Comparison of ENCODE assay signal across 1 cellular context in genomic region chr3:149385617-149386298, GRCh38.
TF ChIP-seq lines count a peak whose summit lies in the region.

No MANE protein-coding gene starts in this region.

TF ChIP-seq in HepG2, 621 proteins besides CTCF, POLR2A, EP300 and RAD21 (continued from another document and continues in another):
- TF ChIP-seq BRF2 (CRISPR knock-in tag; IDR thresholded peaks at IDR 0.05) (no peak), BORCS8-MEF2B (CRISPR knock-in tag; IDR thresholded peaks at IDR 0.05) (no peak), ZNF282 (IDR thresholded peaks at IDR 0.05; ENCODE audit: partially characterized antibody) (no peak), GZF1 (CRISPR knock-in tag; IDR thresholded peaks at IDR 0.05) (no peak), CREB3 (CRISPR knock-in tag; IDR thresholded peaks at IDR 0.05) (no peak), ZNF766 (CRISPR knock-in tag; IDR thresholded peaks at IDR 0.05; ENCODE audit: borderline replicate concordance) (peak; percentile 70; the same call in 1 of the 2 replicates), ZNF207 (IDR thresholded peaks at IDR 0.05; ENCODE audit: borderline replicate concordance) (no peak), HMGA1 (CRISPR knock-in tag; conservative IDR thresholded peaks at IDR 0.05) (no peak), ZNF329 (CRISPR knock-in tag; IDR thresholded peaks at IDR 0.05; ENCODE audit: low read depth) (no peak), ATF7 (IDR thresholded peaks at IDR 0.05) (no peak), ATF7 (CRISPR knock-in tag; IDR thresholded peaks at IDR 0.05) (no peak), MXD3 (CRISPR knock-in tag; IDR thresholded peaks at IDR 0.05) (no peak), EZH2 (conservative IDR thresholded peaks at IDR 0.05; ENCODE audit: low read depth, low read length) (no peak), NKX3-1 (CRISPR knock-in tag; IDR thresholded peaks at IDR 0.05) (peak; percentile 63; the same call in 1 of the 2 replicates), CCDC6 (CRISPR knock-in tag; IDR thresholded peaks at IDR 0.05) (peak; percentile 47; the same call in 1 of the 2 replicates), RXRA (CRISPR knock-in tag; IDR thresholded peaks at IDR 0.05) (no peak; the same call in 1 of the 2 replicates), ZNF646 (CRISPR knock-in tag; IDR thresholded peaks at IDR 0.05) (no peak), ZBTB26 (CRISPR knock-in tag; IDR thresholded peaks at IDR 0.05; ENCODE audit: borderline replicate concordance) (no peak), ZNF569 (CRISPR knock-in tag; IDR thresholded peaks at IDR 0.05; ENCODE audit: borderline replicate concordance) (no peak), ZNF296 (CRISPR knock-in tag; conservative IDR thresholded peaks at IDR 0.05) (no peak), ZNF34 (CRISPR knock-in tag; IDR thresholded peaks at IDR 0.05; ENCODE audit: borderline replicate concordance) (no peak), NFYB (CRISPR knock-in tag; IDR thresholded peaks at IDR 0.05) (peak; percentile 87), ZNF567 (CRISPR knock-in tag; IDR thresholded peaks at IDR 0.05; ENCODE audit: borderline replicate concordance) (0 out of 2 replicates have a peak, but pooled peaks have one; percentile 81), ZEB1 (IDR thresholded peaks at IDR 0.05; ENCODE audit: insufficient replicate concordance, low read depth) (peak; percentile 38), PRPF4 (IDR thresholded peaks at IDR 0.05; ENCODE audit: low read depth, low read length, poor library complexity, severe bottlenecking) (no peak), SKI (IDR thresholded peaks at IDR 0.05; ENCODE audit: partially characterized antibody) (no peak), ZNF263 (CRISPR knock-in tag; IDR thresholded peaks at IDR 0.05) (no peak), ZNF121 (CRISPR knock-in tag; IDR thresholded peaks at IDR 0.05) (no peak), ZNF589 (CRISPR knock-in tag; conservative IDR thresholded peaks at IDR 0.05) (0 out of 2 replicates have a peak, but pooled peaks have one; percentile 3), HNRNPH1 (optimal IDR thresholded peaks at IDR 0.05; ENCODE audit: low read depth, low read length) (no peak), SOX13 (IDR thresholded peaks at IDR 0.05) (no peak), SOX13 (CRISPR knock-in tag; conservative IDR thresholded peaks at IDR 0.05 in 1 of 2, IDR thresholded peaks at IDR 0.05 in 1 of 2) (peak in 1 of 2 experiments; percentile 27; a peak in 2 of 4 replicates), SP140L (CRISPR knock-in tag; IDR thresholded peaks at IDR 0.05; ENCODE audit: borderline replicate concordance) (no peak), ZMYM3 (CRISPR knock-in tag; IDR thresholded peaks at IDR 0.05) (no peak), RORA (CRISPR knock-in tag; IDR thresholded peaks at IDR 0.05) (no peak), ZNF251 (CRISPR knock-in tag; IDR thresholded peaks at IDR 0.05) (no peak), MTA3 (CRISPR knock-in tag; IDR thresholded peaks at IDR 0.05) (no peak)
- TF ChIP-seq, protein P1, sequence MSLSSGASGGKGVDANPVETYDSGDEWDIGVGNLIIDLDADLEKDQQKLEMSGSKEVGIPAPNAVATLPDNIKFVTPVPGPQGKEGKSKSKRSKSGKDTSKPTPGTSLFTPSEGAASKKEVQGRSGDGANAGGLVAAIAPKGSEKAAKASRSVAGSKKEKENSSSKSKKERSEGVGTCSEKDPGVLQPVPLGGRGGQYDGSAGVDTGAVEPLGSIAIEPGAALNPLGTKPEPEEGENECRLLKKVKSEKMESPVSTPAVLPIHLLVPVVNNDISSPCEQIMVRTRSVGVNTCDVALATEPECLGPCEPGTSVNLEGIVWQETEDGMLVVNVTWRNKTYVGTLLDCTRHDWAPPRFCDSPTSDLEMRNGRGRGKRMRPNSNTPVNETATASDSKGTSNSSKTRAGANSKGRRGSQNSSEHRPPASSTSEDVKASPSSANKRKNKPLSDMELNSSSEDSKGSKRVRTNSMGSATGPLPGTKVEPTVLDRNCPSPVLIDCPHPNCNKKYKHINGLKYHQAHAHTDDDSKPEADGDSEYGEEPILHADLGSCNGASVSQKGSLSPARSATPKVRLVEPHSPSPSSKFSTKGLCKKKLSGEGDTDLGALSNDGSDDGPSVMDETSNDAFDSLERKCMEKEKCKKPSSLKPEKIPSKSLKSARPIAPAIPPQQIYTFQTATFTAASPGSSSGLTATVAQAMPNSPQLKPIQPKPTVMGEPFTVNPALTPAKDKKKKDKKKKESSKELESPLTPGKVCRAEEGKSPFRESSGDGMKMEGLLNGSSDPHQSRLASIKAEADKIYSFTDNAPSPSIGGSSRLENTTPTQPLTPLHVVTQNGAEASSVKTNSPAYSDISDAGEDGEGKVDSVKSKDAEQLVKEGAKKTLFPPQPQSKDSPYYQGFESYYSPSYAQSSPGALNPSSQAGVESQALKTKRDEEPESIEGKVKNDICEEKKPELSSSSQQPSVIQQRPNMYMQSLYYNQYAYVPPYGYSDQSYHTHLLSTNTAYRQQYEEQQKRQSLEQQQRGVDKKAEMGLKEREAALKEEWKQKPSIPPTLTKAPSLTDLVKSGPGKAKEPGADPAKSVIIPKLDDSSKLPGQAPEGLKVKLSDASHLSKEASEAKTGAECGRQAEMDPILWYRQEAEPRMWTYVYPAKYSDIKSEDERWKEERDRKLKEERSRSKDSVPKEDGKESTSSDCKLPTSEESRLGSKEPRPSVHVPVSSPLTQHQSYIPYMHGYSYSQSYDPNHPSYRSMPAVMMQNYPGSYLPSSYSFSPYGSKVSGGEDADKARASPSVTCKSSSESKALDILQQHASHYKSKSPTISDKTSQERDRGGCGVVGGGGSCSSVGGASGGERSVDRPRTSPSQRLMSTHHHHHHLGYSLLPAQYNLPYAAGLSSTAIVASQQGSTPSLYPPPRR (CRISPR knock-in tag; IDR thresholded peaks at IDR 0.05; ENCODE audit: borderline replicate concordance), result no peak
- TF ChIP-seq, protein P2, sequence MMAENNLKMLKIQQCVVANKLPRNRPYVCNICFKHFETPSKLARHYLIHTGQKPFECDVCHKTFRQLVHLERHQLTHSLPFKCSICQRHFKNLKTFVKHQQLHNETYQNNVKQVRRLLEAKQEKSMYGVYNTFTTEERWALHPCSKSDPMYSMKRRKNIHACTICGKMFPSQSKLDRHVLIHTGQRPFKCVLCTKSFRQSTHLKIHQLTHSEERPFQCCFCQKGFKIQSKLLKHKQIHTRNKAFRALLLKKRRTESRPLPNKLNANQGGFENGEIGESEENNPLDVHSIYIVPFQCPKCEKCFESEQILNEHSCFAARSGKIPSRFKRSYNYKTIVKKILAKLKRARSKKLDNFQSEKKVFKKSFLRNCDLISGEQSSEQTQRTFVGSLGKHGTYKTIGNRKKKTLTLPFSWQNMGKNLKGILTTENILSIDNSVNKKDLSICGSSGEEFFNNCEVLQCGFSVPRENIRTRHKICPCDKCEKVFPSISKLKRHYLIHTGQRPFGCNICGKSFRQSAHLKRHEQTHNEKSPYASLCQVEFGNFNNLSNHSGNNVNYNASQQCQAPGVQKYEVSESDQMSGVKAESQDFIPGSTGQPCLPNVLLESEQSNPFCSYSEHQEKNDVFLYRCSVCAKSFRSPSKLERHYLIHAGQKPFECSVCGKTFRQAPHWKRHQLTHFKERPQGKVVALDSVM (CRISPR knock-in tag; IDR thresholded peaks at IDR 0.05), result no peak
- TF ChIP-seq, protein P3, sequence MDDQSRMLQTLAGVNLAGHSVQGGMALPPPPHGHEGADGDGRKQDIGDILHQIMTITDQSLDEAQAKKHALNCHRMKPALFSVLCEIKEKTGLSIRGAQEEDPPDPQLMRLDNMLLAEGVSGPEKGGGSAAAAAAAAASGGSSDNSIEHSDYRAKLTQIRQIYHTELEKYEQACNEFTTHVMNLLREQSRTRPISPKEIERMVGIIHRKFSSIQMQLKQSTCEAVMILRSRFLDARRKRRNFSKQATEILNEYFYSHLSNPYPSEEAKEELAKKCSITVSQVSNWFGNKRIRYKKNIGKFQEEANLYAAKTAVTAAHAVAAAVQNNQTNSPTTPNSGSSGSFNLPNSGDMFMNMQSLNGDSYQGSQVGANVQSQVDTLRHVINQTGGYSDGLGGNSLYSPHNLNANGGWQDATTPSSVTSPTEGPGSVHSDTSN (CRISPR knock-in tag; IDR thresholded peaks at IDR 0.05; ENCODE audit: borderline replicate concordance), result no peak
- TF ChIP-seq, protein P4, sequence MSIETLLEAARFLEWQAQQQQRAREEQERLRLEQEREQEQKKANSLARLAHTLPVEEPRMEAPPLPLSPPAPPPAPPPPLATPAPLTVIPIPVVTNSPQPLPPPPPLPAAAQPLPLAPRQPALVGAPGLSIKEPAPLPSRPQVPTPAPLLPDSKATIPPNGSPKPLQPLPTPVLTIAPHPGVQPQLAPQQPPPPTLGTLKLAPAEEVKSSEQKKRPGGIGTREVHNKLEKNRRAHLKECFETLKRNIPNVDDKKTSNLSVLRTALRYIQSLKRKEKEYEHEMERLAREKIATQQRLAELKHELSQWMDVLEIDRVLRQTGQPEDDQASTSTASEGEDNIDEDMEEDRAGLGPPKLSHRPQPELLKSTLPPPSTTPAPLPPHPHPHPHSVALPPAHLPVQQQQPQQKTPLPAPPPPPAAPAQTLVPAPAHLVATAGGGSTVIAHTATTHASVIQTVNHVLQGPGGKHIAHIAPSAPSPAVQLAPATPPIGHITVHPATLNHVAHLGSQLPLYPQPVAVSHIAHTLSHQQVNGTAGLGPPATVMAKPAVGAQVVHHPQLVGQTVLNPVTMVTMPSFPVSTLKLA (IDR thresholded peaks at IDR 0.05), result no peak
- TF ChIP-seq, protein P5, sequence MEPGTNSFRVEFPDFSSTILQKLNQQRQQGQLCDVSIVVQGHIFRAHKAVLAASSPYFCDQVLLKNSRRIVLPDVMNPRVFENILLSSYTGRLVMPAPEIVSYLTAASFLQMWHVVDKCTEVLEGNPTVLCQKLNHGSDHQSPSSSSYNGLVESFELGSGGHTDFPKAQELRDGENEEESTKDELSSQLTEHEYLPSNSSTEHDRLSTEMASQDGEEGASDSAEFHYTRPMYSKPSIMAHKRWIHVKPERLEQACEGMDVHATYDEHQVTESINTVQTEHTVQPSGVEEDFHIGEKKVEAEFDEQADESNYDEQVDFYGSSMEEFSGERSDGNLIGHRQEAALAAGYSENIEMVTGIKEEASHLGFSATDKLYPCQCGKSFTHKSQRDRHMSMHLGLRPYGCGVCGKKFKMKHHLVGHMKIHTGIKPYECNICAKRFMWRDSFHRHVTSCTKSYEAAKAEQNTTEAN (CRISPR knock-in tag; conservative IDR thresholded peaks at IDR 0.05), result no peak
